ENCODE assay signal across 30 cellular contexts in genomic region chr2:240418311-240418710, GRCh38.
"Had no signal": no experiment of that assay in that cellular context is flagged by ENCODE, and none has a peak within 500 bp of the region (broad histone marks: within the 10 kb centered on the region; RNA-seq: fewer than 3 reads in every experiment).

No MANE protein-coding gene starts in this region.

- H3K27ac ChIP-seq: brain microvascular endothelial cell, esophagus muscularis mucosa, foreskin keratinocyte, heart left ventricle, neutrophil, pancreas, prostate gland, upper lobe of left lung had no signal

- H3K4me3 Mint-ChIP-seq: activated naive CD4-positive, alpha-beta T cell treated with anti-CD3 and anti-CD28 coated beads for 36 hours; activated T-helper 1 cell treated with anti-CD3 and anti-CD28 coated beads, Interleukin-12 subunit alpha, Interleukin-12 subunit beta, Interleukin-2, Interleukin-4 antibody, amounts not matched to agents 30 ng/mL and 10 ng/mL and 1 ng/mL, durations not matched to agents 14 hours and 24 hours and 36 hours; immature natural killer cell; nephron progenitor cell; stimulated activated memory B cell treated with anti-CD40 and anti-IgM and Interleukin-4, amounts not matched to agents 10 μg/mL and 1 μg/mL and 100 μg/mL, for 72 hours; stimulated activated naive CD8-positive, alpha-beta T cell treated with anti-CD3 and anti-CD28 coated beads, Interleukin-15, amount 100 ng/mL, for 72 hours had no signal

- ATAC-seq: activated CD4-positive, CD25-positive, alpha-beta regulatory T cell treated with anti-CD3 and anti-CD28 coated beads, Interleukin-2, amount 50 U/mL, for 24 hours; foreskin keratinocyte; heart left ventricle; mucosa of descending colon; pancreas; stimulated activated memory B cell treated with anti-CD40 and anti-IgM and Interleukin-4, amounts not matched to agents 10 μg/mL and 1 μg/mL and 100 μg/mL, for 72 hours; stimulated activated naive CD8-positive, alpha-beta T cell treated with anti-CD3 and anti-CD28 coated beads, Interleukin-15, amount 100 ng/mL, for 72 hours had no signal

- H3K4me1 ChIP-seq: esophagus muscularis mucosa, foreskin keratinocyte, heart left ventricle, pancreas, prostate gland, upper lobe of left lung had no signal

- H3K4me3 ChIP-seq: esophagus muscularis mucosa, heart left ventricle, lung, mucosa of descending colon, pancreas, prostate gland, smooth muscle cell, upper lobe of left lung had no signal

- H3K27ac Mint-ChIP-seq: activated naive CD4-positive, alpha-beta T cell treated with anti-CD3 and anti-CD28 coated beads for 36 hours; activated T-helper 1 cell treated with anti-CD3 and anti-CD28 coated beads, Interleukin-12 subunit alpha, Interleukin-12 subunit beta, Interleukin-2, Interleukin-4 antibody, amounts not matched to agents 30 ng/mL and 10 ng/mL and 1 ng/mL, durations not matched to agents 14 hours and 24 hours and 36 hours; immature natural killer cell; nephron progenitor cell; stimulated activated memory B cell treated with anti-CD40 and anti-IgM and Interleukin-4, amounts not matched to agents 10 μg/mL and 1 μg/mL and 100 μg/mL, for 72 hours; stimulated activated naive CD8-positive, alpha-beta T cell treated with anti-CD3 and anti-CD28 coated beads, Interleukin-15, amount 100 ng/mL, for 72 hours had no signal

- H3K9me3 ChIP-seq: pancreas, prostate gland had no signal

- H3K36me3 ChIP-seq: brain microvascular endothelial cell, esophagus muscularis mucosa, heart left ventricle, neutrophil, pancreas, prostate gland, upper lobe of left lung had no signal

- H3K4me1 Mint-ChIP-seq: immature natural killer cell; nephron progenitor cell; stimulated activated memory B cell treated with anti-CD40 and anti-IgM and Interleukin-4, amounts not matched to agents 10 μg/mL and 1 μg/mL and 100 μg/mL, for 72 hours; stimulated activated naive CD8-positive, alpha-beta T cell treated with anti-CD3 and anti-CD28 coated beads, Interleukin-15, amount 100 ng/mL, for 72 hours had no signal

- DNase-seq: activated CD4-positive, alpha-beta T cell treated with anti-CD3 and anti-CD28 coated beads for 48 hours; activated CD4-positive, alpha-beta T cell treated with anti-CD3 and anti-CD28 coated beads, Interleukin-2, amount 50 U/mL, for 48 hours; activated effector memory CD4-positive, alpha-beta T cell treated with anti-CD3 and anti-CD28 coated beads, Interleukin-2, amount 50 U/mL, for 16 hours; activated naive CD4-positive, alpha-beta T cell treated with anti-CD3 and anti-CD28 coated beads for 36 hours; amniotic stem cell; brain microvascular endothelial cell; central memory CD4-positive, alpha-beta T cell; dermis blood vessel endothelial cell; foreskin keratinocyte; hypothalamus; immature natural killer cell; mesendoderm; mucosa of descending colon; nephron progenitor cell; stimulated activated CD4-positive, alpha-beta T cell treated with anti-CD3 and anti-CD28 coated beads, Interleukin-1b, Interleukin-23, amount 100 ng/mL, for 48 hours; stimulated activated CD4-positive, alpha-beta T cell treated with anti-CD3 and anti-CD28 coated beads, Interleukin-4, amount 100 ng/mL, for 4 hours; stimulated activated CD8-positive, alpha-beta memory T cell treated with anti-CD3 and anti-CD28 coated beads, Interleukin-4, amount 100 ng/mL, for 48 hours; substantia nigra had no signal

- H3K4me2 ChIP-seq: smooth muscle cell had no signal

- H3K27me3 ChIP-seq: brain microvascular endothelial cell, heart left ventricle, neutrophil, pancreas, upper lobe of left lung had no signal

- H3K27me3 Mint-ChIP-seq: stimulated activated naive CD8-positive, alpha-beta T cell treated with anti-CD3 and anti-CD28 coated beads, Interleukin-15, amount 100 ng/mL, for 72 hours had no signal
